ENCODE assay signal across 9 cellular contexts in the genomic region with DNA sequence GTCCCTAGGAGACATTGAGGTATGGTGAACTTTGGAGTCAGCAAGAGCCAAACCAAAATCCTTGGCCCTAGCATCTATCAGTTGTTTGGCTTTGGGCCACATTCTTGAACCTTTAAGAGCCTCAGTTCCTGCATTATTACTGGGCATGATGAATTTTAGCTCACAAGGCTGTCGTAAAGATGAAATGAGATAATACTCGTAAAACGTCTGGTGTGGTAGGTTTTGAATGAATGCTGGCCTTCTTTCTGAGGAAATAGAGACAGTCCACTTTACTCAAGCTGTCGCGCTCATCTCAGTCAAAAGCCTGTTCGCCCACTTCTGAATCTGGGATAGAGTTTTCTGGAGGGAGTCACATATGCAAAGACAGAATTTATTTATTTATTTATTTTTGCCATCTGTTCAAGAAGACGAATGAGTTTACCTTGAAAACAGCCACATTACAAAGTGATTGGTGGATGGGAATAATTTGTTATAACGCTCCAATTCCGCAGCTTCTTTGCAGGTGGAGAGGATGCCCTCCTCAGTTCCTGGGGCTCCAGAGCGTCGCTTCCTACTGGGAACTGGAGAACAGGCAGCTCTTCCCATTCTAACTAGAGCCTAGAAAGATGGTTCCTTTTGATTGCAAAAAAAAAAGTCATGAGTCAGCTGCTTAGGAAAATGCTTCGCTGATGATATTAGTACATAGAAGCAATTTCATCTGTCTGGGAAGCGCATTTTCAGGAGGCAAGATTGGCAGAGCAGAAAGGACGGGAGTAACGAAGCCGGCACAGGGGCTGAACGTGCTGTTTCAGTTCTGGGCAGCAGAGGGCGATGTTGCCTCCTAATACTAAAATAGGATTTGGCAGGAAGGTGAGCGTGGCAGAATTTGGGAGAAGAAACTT. TPM values are rescaled to one million over a fixed set of nuclear protein-coding genes. Genes with fewer than 3 reads are reported as not detected.
DNase-seq lines count a peak whose midpoint lies in the region; ATAC-seq and TF ChIP-seq lines count a peak whose summit lies in the region.
"Had no signal": no experiment of that assay in that cellular context is flagged by ENCODE, and none has a peak within 500 bp of the region (broad histone marks: within the 10 kb centered on the region; RNA-seq: fewer than 3 reads in every experiment).

No MANE protein-coding gene starts in this region.

- CTCF ChIA-PET in activated CD4-positive, alpha-beta T cell treated with anti-CD3 and anti-CD28 coated beads for 36 hours (lab: Charles Lee): interaction anchor here (0.5 to 4.8 kb wide), 17 partner anchors 10 to 1313 kb away, joined by 3 to 29 read pairs (median 3); no protein-coding TSS in a partner anchor

- DNase-seq in ELR (ENCODE audit: low read depth) (peak; percentile 59), NCI-H2171 (lab: John Stamatoyannopoulos, UW) (peak; percentile 63), ecto neural progenitor cell (ENCODE audit: low spot score) (peak; percentile 76), lower lobe of right lung (peak; percentile 64)
- peak; percentile 72 for DNase-seq in activated CD4-positive, alpha-beta T cell treated with anti-CD3 and anti-CD28 coated beads for 36 hours
- DNase-seq in stimulated activated CD8-positive, alpha-beta memory T cell treated with anti-CD3 and anti-CD28 coated beads, Interleukin-4, amount 100 ng/mL, for 48 hours: peak; percentile 78

- H3K9me3 ChIP-seq in lower lobe of right lung: no peaks in the 10 kb centered on the region

- no peak overlapping the region for H3K27ac ChIP-seq in lower lobe of right lung

- no peak overlapping the region for H3K27ac Mint-ChIP-seq in activated CD4-positive, alpha-beta T cell treated with anti-CD3 and anti-CD28 coated beads for 36 hours
- H3K27ac Mint-ChIP-seq in activated T-helper 17 cell treated with anti-CD3 and anti-CD28 coated beads, Interleukin-2, amount 50 U/mL, for 72 hours: no peak overlapping the region

- H3K4me1 Mint-ChIP-seq in activated CD4-positive, alpha-beta T cell treated with anti-CD3 and anti-CD28 coated beads for 36 hours: peaks cover under 1% of the 10 kb centered on the region
- peaks cover 2% of the 10 kb centered on the region for H3K4me1 Mint-ChIP-seq in activated T-helper 17 cell treated with anti-CD3 and anti-CD28 coated beads, Interleukin-2, amount 50 U/mL, for 72 hours

- no peaks in the 10 kb centered on the region for H3K27me3 ChIP-seq in lower lobe of right lung (ENCODE audit: low read depth)

- peak; percentile 40 for ATAC-seq in HG02870 (IDR thresholded peaks at IDR 0.05; ENCODE audit: unreplicated experiment)
- ATAC-seq in activated CD4-positive, alpha-beta T cell treated with anti-CD3 and anti-CD28 coated beads for 36 hours: no peak
- ATAC-seq in lower lobe of right lung: peak in 1 of 2 donors; percentile 66
- ATAC-seq in activated T-helper 17 cell treated with anti-CD3 and anti-CD28 coated beads, Interleukin-2, amount 50 U/mL, for 72 hours (replicated peaks): no peak
- ATAC-seq: activated naive CD4-positive, alpha-beta T cell treated with anti-CD3 and anti-CD28 coated beads, Interleukin-2, amount 50 U/mL, for 72 hours had no signal

- no peaks in the 10 kb centered on the region for H3K36me3 Mint-ChIP-seq in activated CD4-positive, alpha-beta T cell treated with anti-CD3 and anti-CD28 coated beads for 36 hours (ENCODE audit: low read depth)
- H3K36me3 Mint-ChIP-seq in activated T-helper 17 cell treated with anti-CD3 and anti-CD28 coated beads, Interleukin-2, amount 50 U/mL, for 72 hours (ENCODE audit: low read depth): no peaks in the 10 kb centered on the region
- H3K36me3 Mint-ChIP-seq: activated naive CD4-positive, alpha-beta T cell treated with anti-CD3 and anti-CD28 coated beads, Interleukin-2, amount 50 U/mL, for 72 hours had no signal

- no peaks in the 10 kb centered on the region for H3K9me3 Mint-ChIP-seq in activated CD4-positive, alpha-beta T cell treated with anti-CD3 and anti-CD28 coated beads for 36 hours (ENCODE audit: low read depth)
- no peaks in the 10 kb centered on the region for H3K9me3 Mint-ChIP-seq in activated T-helper 17 cell treated with anti-CD3 and anti-CD28 coated beads, Interleukin-2, amount 50 U/mL, for 72 hours
- H3K9me3 Mint-ChIP-seq: activated naive CD4-positive, alpha-beta T cell treated with anti-CD3 and anti-CD28 coated beads, Interleukin-2, amount 50 U/mL, for 72 hours had no signal

- intact Hi-C loops in activated CD4-positive, alpha-beta T cell treated with anti-CD3 and anti-CD28 coated beads for 36 hours (cut with DNase I, micrococcal nuclease): loop anchor here (2.0 to 5.0 kb wide), 5 partner anchors 788 to 1876 kb away; no protein-coding TSS in a partner anchor
- intact Hi-C loops in lower lobe of right lung (cut with DNase I): no loop called here

- POLR2A ChIA-PET in activated CD4-positive, alpha-beta T cell treated with anti-CD3 and anti-CD28 coated beads for 36 hours (lab: Charles Lee): no interaction called here

- H3K36me3 ChIP-seq in lower lobe of right lung: no peaks in the 10 kb centered on the region

- no peak overlapping the region for H3K4me3 ChIP-seq in lower lobe of right lung

- H3K27me3 Mint-ChIP-seq in activated CD4-positive, alpha-beta T cell treated with anti-CD3 and anti-CD28 coated beads for 36 hours: peaks cover 25% of the 10 kb centered on the region
- peaks cover 23% of the 10 kb centered on the region for H3K27me3 Mint-ChIP-seq in activated T-helper 17 cell treated with anti-CD3 and anti-CD28 coated beads, Interleukin-2, amount 50 U/mL, for 72 hours

- H3K4me3 Mint-ChIP-seq in activated CD4-positive, alpha-beta T cell treated with anti-CD3 and anti-CD28 coated beads for 36 hours: no peak overlapping the region
- no peak overlapping the region for H3K4me3 Mint-ChIP-seq in activated T-helper 17 cell treated with anti-CD3 and anti-CD28 coated beads, Interleukin-2, amount 50 U/mL, for 72 hours

- H3K4me1 ChIP-seq in lower lobe of right lung: peaks cover 3% of the 10 kb centered on the region

- TF ChIP-seq CTCF in lower lobe of right lung (IDR thresholded peaks at IDR 0.05): peak; percentile 87

RNA-seq across cellular contexts. Expression of a gene that starts 49.9 kb away (rescaled TPM):
- 1 to 10 TPM; 1.3 to 1.6 TPM for total RNA-seq in activated CD4-positive, alpha-beta T cell treated with anti-CD3 and anti-CD28 coated beads for 36 hours
- 2.7 TPM for total RNA-seq in lower lobe of right lung
- 1 to 10 TPM in 1 of 2 donors, under 1 TPM in 1; 0.87 to 1.6 TPM for total RNA-seq in activated T-helper 17 cell treated with anti-CD3 and anti-CD28 coated beads, Interleukin-2, amount 50 U/mL, for 72 hours
